Comparison of ENCODE assay signal across 8 cellular contexts in genomic region chr14:99982449-99983250, GRCh38.
DNase-seq lines count a peak whose midpoint lies in the region; ATAC-seq, FAIRE-seq and TF ChIP-seq lines count a peak whose summit lies in the region.

No MANE protein-coding gene starts in this region.

- peaks cover 2% of the 10 kb centered on the region for H3K9me3 Mint-ChIP-seq in CD8-positive, alpha-beta T cell
- peaks cover 3% of the 10 kb centered on the region for H3K9me3 Mint-ChIP-seq in activated T-helper 1 cell treated with anti-CD3 and anti-CD28 coated beads, Interleukin-12 subunit alpha, Interleukin-12 subunit beta, Interleukin-2, Interleukin-4 antibody, amounts not matched to agents 30 ng/mL and 10 ng/mL and 1 ng/mL, durations not matched to agents 14 hours and 24 hours and 36 hours
- H3K9me3 Mint-ChIP-seq in osteocyte (ENCODE audit: unreplicated experiment), result peaks cover 5% of the 10 kb centered on the region

- H3K4me1 ChIP-seq in CD8-positive, alpha-beta T cell (ENCODE audit: insufficient read depth, low read length), result peaks cover 10% of the 10 kb centered on the region
- H3K4me1 ChIP-seq in vagina, result peaks cover 4% of the 10 kb centered on the region

- no peaks in the 10 kb centered on the region for H3K36me3 Mint-ChIP-seq in CD8-positive, alpha-beta T cell
- peaks cover 2% of the 10 kb centered on the region for H3K36me3 Mint-ChIP-seq in activated T-helper 1 cell treated with anti-CD3 and anti-CD28 coated beads, Interleukin-12 subunit alpha, Interleukin-12 subunit beta, Interleukin-2, Interleukin-4 antibody, amounts not matched to agents 30 ng/mL and 10 ng/mL and 1 ng/mL, durations not matched to agents 14 hours and 24 hours and 36 hours (ENCODE audit: low read depth)
- H3K36me3 Mint-ChIP-seq in osteocyte (ENCODE audit: unreplicated experiment), result no peaks in the 10 kb centered on the region

- no peak overlapping the region for H3K4me3 Mint-ChIP-seq in CD8-positive, alpha-beta T cell
- no peak overlapping the region for H3K4me3 Mint-ChIP-seq in activated T-helper 1 cell treated with anti-CD3 and anti-CD28 coated beads, Interleukin-12 subunit alpha, Interleukin-12 subunit beta, Interleukin-2, Interleukin-4 antibody, amounts not matched to agents 30 ng/mL and 10 ng/mL and 1 ng/mL, durations not matched to agents 14 hours and 24 hours and 36 hours
- no peak overlapping the region for H3K4me3 Mint-ChIP-seq in osteocyte (ENCODE audit: unreplicated experiment)

- H3K27me3 Mint-ChIP-seq in CD8-positive, alpha-beta T cell (ENCODE audit: low read depth), result no peaks in the 10 kb centered on the region
- H3K27me3 Mint-ChIP-seq in activated T-helper 1 cell treated with anti-CD3 and anti-CD28 coated beads, Interleukin-12 subunit alpha, Interleukin-12 subunit beta, Interleukin-2, Interleukin-4 antibody, amounts not matched to agents 30 ng/mL and 10 ng/mL and 1 ng/mL, durations not matched to agents 14 hours and 24 hours and 36 hours (ENCODE audit: insufficient read depth), result no peaks in the 10 kb centered on the region
- no peaks in the 10 kb centered on the region for H3K27me3 Mint-ChIP-seq in osteocyte (ENCODE audit: unreplicated experiment)

- ATAC-seq in CD8-positive, alpha-beta T cell, result peak; percentile 100

- peak; percentile 95 for TF ChIP-seq CTCF in CD8-positive, alpha-beta T cell (IDR thresholded peaks at IDR 0.05)
- peak; percentile 75 for TF ChIP-seq CTCF in GM20000 (IDR thresholded peaks at IDR 0.05; ENCODE audit: extremely low read depth, missing control alignments)
- TF ChIP-seq CTCF in osteocyte (IDR thresholded peaks at IDR 0.05), result peak; percentile 93
- TF ChIP-seq CTCF in vagina (IDR thresholded peaks at IDR 0.05), result peak; percentile 64 to 88 (median 87)

- no peaks in the 10 kb centered on the region for H3K36me3 ChIP-seq in CD8-positive, alpha-beta T cell (ENCODE audit: insufficient read depth, low read length)
- peaks cover 17% of the 10 kb centered on the region for H3K36me3 ChIP-seq in KOPT-K1 (ENCODE audit: insufficient read depth, low read length)
- no peaks in the 10 kb centered on the region for H3K36me3 ChIP-seq in vagina

- H3K4me3 ChIP-seq in CD8-positive, alpha-beta T cell (ENCODE audit: low read depth, low read length), result no peak overlapping the region
- H3K4me3 ChIP-seq in vagina, result no peak overlapping the region

- no peak for TF ChIP-seq POLR2A in vagina (IDR thresholded peaks at IDR 0.05)

- FAIRE-seq in RCC 7860 (lab: Jason Lieb, UNC), result no peak

- no peaks in the 10 kb centered on the region for H3K9me3 ChIP-seq in CD8-positive, alpha-beta T cell (ENCODE audit: low read length)
- H3K9me3 ChIP-seq in KOPT-K1 (ENCODE audit: insufficient read depth, low read length, poor library complexity, severe bottlenecking), result peaks cover 20% of the 10 kb centered on the region
- H3K9me3 ChIP-seq in vagina, result no peaks in the 10 kb centered on the region

- H3K4me1 Mint-ChIP-seq in CD8-positive, alpha-beta T cell (ENCODE audit: low read depth), result peaks cover 12% of the 10 kb centered on the region
- peaks cover 25% of the 10 kb centered on the region for H3K4me1 Mint-ChIP-seq in activated T-helper 1 cell treated with anti-CD3 and anti-CD28 coated beads, Interleukin-12 subunit alpha, Interleukin-12 subunit beta, Interleukin-2, Interleukin-4 antibody, amounts not matched to agents 30 ng/mL and 10 ng/mL and 1 ng/mL, durations not matched to agents 14 hours and 24 hours and 36 hours (ENCODE audit: low read depth)
- H3K4me1 Mint-ChIP-seq in osteocyte (ENCODE audit: unreplicated experiment), result peaks cover 37% of the 10 kb centered on the region

- intact Hi-C loops in CD8-positive, alpha-beta T cell (cut with DNase I, micrococcal nuclease), result loop anchor here (1.0 to 5.0 kb wide), 9 partner anchors 42 to 395 kb away; partner anchors contain the start of gene WDR25 (in 2 of the 2)
- intact Hi-C loops in activated T-helper 1 cell treated with anti-CD3 and anti-CD28 coated beads, Interleukin-12 subunit alpha, Interleukin-12 subunit beta, Interleukin-2, Interleukin-4 antibody, amounts not matched to agents 30 ng/mL and 10 ng/mL and 1 ng/mL, durations not matched to agents 14 hours and 24 hours and 36 hours (cut with micrococcal nuclease), result loop anchor here (1.0 to 10.0 kb wide), 9 partner anchors 11 to 662 kb away; no protein-coding TSS in a partner anchor
- intact Hi-C loops in vagina (cut with DNase I), result loop anchor here (2.0 to 5.0 kb wide), 2 partner anchors 124 to 210 kb away; no protein-coding TSS in a partner anchor

- no peak overlapping the region for H3K27ac Mint-ChIP-seq in CD8-positive, alpha-beta T cell
- no peak overlapping the region for H3K27ac Mint-ChIP-seq in activated T-helper 1 cell treated with anti-CD3 and anti-CD28 coated beads, Interleukin-12 subunit alpha, Interleukin-12 subunit beta, Interleukin-2, Interleukin-4 antibody, amounts not matched to agents 30 ng/mL and 10 ng/mL and 1 ng/mL, durations not matched to agents 14 hours and 24 hours and 36 hours
- H3K27ac Mint-ChIP-seq in osteocyte (ENCODE audit: unreplicated experiment), result no peak overlapping the region

- no peaks in the 10 kb centered on the region for H3K27me3 ChIP-seq in CD8-positive, alpha-beta T cell (ENCODE audit: insufficient read depth, low read length)
- H3K27me3 ChIP-seq in vagina, result no peaks in the 10 kb centered on the region

- POLR2A ChIA-PET in CD8-positive, alpha-beta T cell (lab: Charles Lee), result interaction anchor here (0.6 to 1.4 kb wide), 5 partner anchors 7 to 210 kb away, joined by 3 read pairs; no protein-coding TSS in a partner anchor

- DNase-seq in CD8-positive, alpha-beta T cell, result peak; percentile 30 to 75 (median 61)
- peak; percentile 80 for DNase-seq in GM20000 (ENCODE audit: low spot score)
- DNase-seq in RCC 7860 (ENCODE audit: low spot score), result peak; percentile 34
- DNase-seq in activated T-helper 1 cell treated with anti-CD3 and anti-CD28 coated beads, Interleukin-12 subunit alpha, Interleukin-12 subunit beta, Interleukin-2, Interleukin-4 antibody, amounts not matched to agents 30 ng/mL and 10 ng/mL and 1 ng/mL, durations not matched to agents 14 hours and 24 hours and 36 hours (ENCODE audit: low spot score), result peak; percentile 36
- peak; percentile 51 for DNase-seq in fibroblast of the conjunctiva (ENCODE audit: low read depth)
- no peak for DNase-seq in osteocyte (ENCODE audit: extremely low spot score, unreplicated experiment)
- no peak for DNase-seq in vagina (ENCODE audit: extremely low spot score in 2 of 2)

- no peak overlapping the region for H3K27ac ChIP-seq in CD8-positive, alpha-beta T cell (ENCODE audit: low read depth, low read length)
- H3K27ac ChIP-seq in KOPT-K1 (ENCODE audit: low read depth, low read length, poor library complexity, severe bottlenecking) (peak overlapping the region; percentile 62), vagina (no peak overlapping the region)

- CTCF ChIA-PET in CD8-positive, alpha-beta T cell (lab: Charles Lee), result interaction anchor here (0.7 to 5.8 kb wide), 36 partner anchors 10 to 264 kb away, joined by 3 to 80 read pairs (median 4); partner anchors contain the start of gene EVL

Comparison
In these comparisons a context has a peak if more than half of its experiments do, and no peak if none do; other contexts are left out.
1. DNase-seq: peak in CD8-positive, alpha-beta T cell (7 of 7), GM20000 (single experiment), RCC 7860 (single experiment), activated T-helper 1 cell treated with anti-CD3 and anti-CD28 coated beads, Interleukin-12 subunit alpha, Interleukin-12 subunit beta, Interleukin-2, Interleukin-4 antibody, amounts not matched to agents 30 ng/mL and 10 ng/mL and 1 ng/mL, durations not matched to agents 14 hours and 24 hours and 36 hours (single experiment) and fibroblast of the conjunctiva (single experiment); none in osteocyte (single experiment) and vagina (0 of 2).
2. Peak in every context shown above with its lines, with median percentiles within 50 percentile points of each other: CTCF ChIP-seq.